Comparison of ENCODE assay signal across 15 cellular contexts in the genomic region with DNA sequence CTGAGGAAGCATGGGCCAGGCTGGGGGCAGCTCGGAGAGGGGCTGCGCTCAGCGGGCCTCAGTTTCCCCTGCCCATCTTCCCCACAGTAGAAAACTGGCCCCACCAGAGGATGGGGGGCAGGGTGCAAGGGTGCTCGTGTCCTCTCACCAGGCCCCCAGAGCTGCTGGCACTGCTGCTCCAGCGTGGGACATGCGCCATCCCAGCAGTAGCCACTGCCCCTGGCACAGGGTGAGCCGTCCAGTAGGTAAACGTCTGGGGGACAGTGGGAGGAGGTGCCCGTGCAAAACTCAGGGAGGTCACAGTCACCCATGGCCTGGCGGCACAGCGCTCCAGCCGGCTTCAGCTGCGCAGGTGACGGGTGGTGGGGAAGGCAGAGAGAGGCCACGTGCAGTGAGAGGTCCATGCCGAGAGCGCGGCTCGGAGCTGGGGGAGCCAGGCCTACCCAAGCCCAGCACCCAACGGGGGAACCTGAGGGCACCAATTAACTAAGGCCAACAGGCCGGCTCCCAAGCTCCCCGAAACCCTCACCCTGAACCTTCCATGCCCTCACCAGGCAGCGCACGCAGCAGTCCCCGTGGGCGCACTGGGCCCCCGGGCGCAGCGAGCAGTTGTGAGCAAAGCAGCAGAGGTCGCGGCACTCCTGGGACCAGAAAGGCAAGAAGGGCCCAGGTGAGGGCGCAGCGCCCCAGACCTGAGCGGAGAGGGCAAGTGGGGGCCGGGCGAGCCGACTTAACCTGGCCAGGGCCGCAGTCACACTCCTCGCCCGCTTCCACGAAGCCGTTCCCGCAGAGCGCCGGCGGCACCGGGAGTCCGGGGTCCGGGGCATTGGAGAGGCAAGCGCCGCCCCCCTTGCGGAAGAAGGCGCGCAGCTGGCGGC. TPM values are rescaled to one million over a fixed set of nuclear protein-coding genes. Genes with fewer than 3 reads are reported as not detected.
DNase-seq lines count a peak whose midpoint lies in the region; ATAC-seq, FAIRE-seq and TF ChIP-seq lines count a peak whose summit lies in the region.
"Had no signal": no experiment of that assay in that cellular context is flagged by ENCODE, and none has a peak within 500 bp of the region (broad histone marks: within the 10 kb centered on the region; RNA-seq: fewer than 3 reads in every experiment).

No MANE protein-coding gene starts in this region.

- TF ChIP-seq POLR2A in A549 (IDR thresholded peaks at IDR 0.05; ENCODE audit: low read length), result no peak
- no peak for TF ChIP-seq POLR2A in esophagus squamous epithelium (IDR thresholded peaks at IDR 0.05)

- 37% methylated on average over 40 of the region's 55 CpGs for WGBS in A549 (ENCODE audit: missing lambda C conversion rate)
- 23% methylated on average over 55 of the region's 55 CpGs for WGBS in mesenchymal stem cell
- WGBS in esophagus squamous epithelium, 2 donors, result 38% methylated on average over 14 of the region's 55 CpGs; no CpG with 5 or more reads in 1 of the 2 donors

- H3K14ac ChIP-seq in mesenchymal stem cell (ENCODE audit: low read length in 2 of 2), result no peak overlapping the region

- H4K8ac ChIP-seq in mesenchymal stem cell (ENCODE audit: low read length), result no peak overlapping the region

- no peaks in the 10 kb centered on the region for H3K79me1 ChIP-seq in mesenchymal stem cell (replicated peaks; ENCODE audit: low read length, poor library complexity, severe bottlenecking)

- H3K4me1 Mint-ChIP-seq in WTC11, result peaks cover 25% of the 10 kb centered on the region

- CTCF ChIA-PET in A549 (lab: Yijun Ruan, JAX), result interaction anchor here (0.8 to 61.5 kb wide), 8 partner anchors 13 to 183 kb away, joined by 3 to 2233 read pairs (median 6); a partner anchor contains a TSS
- CTCF ChIA-PET in WTC11 (lab: Charles Lee), result interaction anchor here (0.6 to 6.4 kb wide), 10 partner anchors 9 to 109 kb away, joined by 3 to 56 read pairs (median 8); a partner anchor contains a TSS

- no peak for TF ChIP-seq EP300 in A549 (IDR thresholded peaks at IDR 0.05)

- H3K4me2 ChIP-seq in A549 (peak overlapping the region; percentile 91), DOHH2 (ENCODE audit: low read length) (peak overlapping the region; percentile 26), mesenchymal stem cell (ENCODE audit: low read length, poor library complexity, severe bottlenecking) (peak overlapping the region; percentile 21)

- H3K27me3 ChIP-seq in DOHH2 (ENCODE audit: control insufficient read depth, low read length), result peaks cover 24% of the 10 kb centered on the region
- H3K27me3 ChIP-seq in mesenchymal stem cell (ENCODE audit: control insufficient read depth in 1 of 2, insufficient read depth in 1 of 2, low read length in 2 of 2), result peaks cover 0 to 15% of the 10 kb centered on the region in 2 experiments
- peaks cover 0 to 93% (median 4%) of the 10 kb centered on the region in 4 donors for H3K27me3 ChIP-seq in esophagus squamous epithelium

- TF ChIP-seq CTCF in A549 (IDR thresholded peaks at IDR 0.05), result 0 out of 3 replicates have a peak, but pooled peaks have one; percentile 13
- no peak for TF ChIP-seq CTCF in DOHH2 (IDR thresholded peaks at IDR 0.05; ENCODE audit: low read depth, low read length, poor library complexity, severe bottlenecking)
- no peak for TF ChIP-seq CTCF in WTC11 (IDR thresholded peaks at IDR 0.05)
- TF ChIP-seq CTCF in esophagus squamous epithelium (IDR thresholded peaks at IDR 0.05), result no peak

- POLR2A ChIA-PET in A549 (lab: Yijun Ruan, JAX) (no interaction called here), WTC11 (lab: Charles Lee) (no interaction called here)

- H3K79me2 ChIP-seq in DOHH2 (ENCODE audit: control insufficient read depth, low read length), result no peaks in the 10 kb centered on the region

- peaks cover 40% of the 10 kb centered on the region for H3K27me3 Mint-ChIP-seq in WTC11 (ENCODE audit: low read depth)

- peak overlapping the region in 1 of 2 experiments; percentile 50; a peak in 3 of 6 replicates for H3K27ac ChIP-seq in A549
- H3K27ac ChIP-seq in DOHH2 (ENCODE audit: low read depth, low read length), result no peak overlapping the region
- H3K27ac ChIP-seq in mesenchymal stem cell (ENCODE audit: low read length, poor library complexity, severe bottlenecking), result no peak overlapping the region
- no peak overlapping the region for H3K27ac ChIP-seq in esophagus squamous epithelium
- H3K27ac ChIP-seq: brain microvascular endothelial cell had no signal

- ATAC-seq in A549 (peak in 1 of 2 experiments; percentile 4; a peak in 3 of 6 replicates), WTC11 (peak; percentile 36)
- ATAC-seq: mucosa of descending colon had no signal

- no peak overlapping the region for H2AFZ ChIP-seq in mesenchymal stem cell (ENCODE audit: low read depth, low read length)

- no peak overlapping the region for H3K27ac Mint-ChIP-seq in WTC11
- H3K27ac Mint-ChIP-seq: activated naive CD4-positive, alpha-beta T cell treated with anti-CD3 and anti-CD28 coated beads for 36 hours had no signal

- no peaks in the 10 kb centered on the region for H4K20me1 ChIP-seq in DOHH2 (ENCODE audit: control insufficient read depth, insufficient read depth, low read depth, low read length)

- H3K23ac ChIP-seq in mesenchymal stem cell (ENCODE audit: low read length in 2 of 2), result no peak overlapping the region

- peaks cover 34% of the 10 kb centered on the region for H3K4me1 ChIP-seq in A549
- H3K4me1 ChIP-seq in DOHH2 (ENCODE audit: control insufficient read depth, low read length), result no peaks in the 10 kb centered on the region; the same call in 1 of the 2 replicates
- peaks cover 19% of the 10 kb centered on the region for H3K4me1 ChIP-seq in mesenchymal stem cell (ENCODE audit: control insufficient read depth, insufficient read depth, low read depth, low read length)
- peaks cover 3 to 28% (median 9%) of the 10 kb centered on the region in 3 donors for H3K4me1 ChIP-seq in esophagus squamous epithelium

- no peak for TF ChIP-seq RAD21 in A549 (conservative IDR thresholded peaks at IDR 0.05 in 1 of 2, IDR thresholded peaks at IDR 0.05 in 1 of 2)

- peak overlapping the region; percentile 60 for H3K4me3 Mint-ChIP-seq in WTC11
- H3K4me3 Mint-ChIP-seq: activated naive CD4-positive, alpha-beta T cell treated with anti-CD3 and anti-CD28 coated beads for 36 hours had no signal

- no peak overlapping the region for H4K91ac ChIP-seq in mesenchymal stem cell (ENCODE audit: low read length)

- H3K9me2 ChIP-seq in DOHH2 (replicated peaks; ENCODE audit: control insufficient read depth, low read length), result no peaks in the 10 kb centered on the region

- DNase-seq in A549 (ENCODE audit: low read depth in 1 of 2, low spot score in 1 of 2) (no peak), WTC11 (ENCODE audit: low spot score) (peak; percentile 55), mesenchymal stem cell (no peak), NCI-H187 treated with DMSO at 0.1 percent for 48 hours (lab: John Stamatoyannopoulos, UW) (no peak), Kasumi-1 (lab: John Stamatoyannopoulos, UW) (no peak), esophagus squamous epithelium (lab: John Stamatoyannopoulos, UW) (no peak), A172 (ENCODE audit: low spot score) (no peak)
- DNase-seq: activated naive CD4-positive, alpha-beta T cell treated with anti-CD3 and anti-CD28 coated beads for 36 hours; brain microvascular endothelial cell; NCI-H2081 had no signal

- H3K18ac ChIP-seq in mesenchymal stem cell (ENCODE audit: low read depth in 1 of 2, low read length in 2 of 2), result no peak overlapping the region

- no peak overlapping the region for H2AK5ac ChIP-seq in mesenchymal stem cell (ENCODE audit: low read length, severe bottlenecking)

- no peak overlapping the region for H3K4ac ChIP-seq in mesenchymal stem cell (ENCODE audit: low read depth in 1 of 2, low read length in 2 of 2)

- H2BK120ac ChIP-seq in mesenchymal stem cell (ENCODE audit: low read depth, low read length), result no peak overlapping the region

- peak overlapping the region; percentile 28 for H2BK15ac ChIP-seq in mesenchymal stem cell (ENCODE audit: low read depth, poor library complexity, severe bottlenecking)

- H3K9me3 ChIP-seq in A549 (no peaks in the 10 kb centered on the region), DOHH2 (ENCODE audit: control insufficient read depth, insufficient read depth, low read length) (no peaks in the 10 kb centered on the region), mesenchymal stem cell (ENCODE audit: control insufficient read depth, low read length) (no peaks in the 10 kb centered on the region), esophagus squamous epithelium (no peaks in the 10 kb centered on the region)
- H3K9me3 ChIP-seq: mucosa of descending colon had no signal

- no peaks in the 10 kb centered on the region for H3K9me3 Mint-ChIP-seq in WTC11
- H3K9me3 Mint-ChIP-seq: activated naive CD4-positive, alpha-beta T cell treated with anti-CD3 and anti-CD28 coated beads for 36 hours had no signal

- H3K36me3 ChIP-seq in DOHH2 (ENCODE audit: control insufficient read depth, low read length) (no peaks in the 10 kb centered on the region), mesenchymal stem cell (ENCODE audit: control insufficient read depth in 1 of 2, insufficient read depth in 2 of 2, low read depth in 1 of 2, low read length in 2 of 2) (peaks cover 47 to 80% of the 10 kb centered on the region in 2 experiments), esophagus squamous epithelium (peaks cover 0 to 17% (median 0%) of the 10 kb centered on the region in 3 donors)
- H3K36me3 ChIP-seq: brain microvascular endothelial cell had no signal

- intact Hi-C loops in esophagus squamous epithelium (cut with DNase I), result loop anchor here (10.0 kb wide), 1 partner anchor 413 kb away; no protein-coding TSS in a partner anchor

- no peaks in the 10 kb centered on the region for H3F3A ChIP-seq in DOHH2 (ENCODE audit: control insufficient read depth, insufficient read depth)

- H2BK5ac ChIP-seq in mesenchymal stem cell (ENCODE audit: low read depth, low read length, poor library complexity, severe bottlenecking), result no peak overlapping the region

- no peak for FAIRE-seq in A549 (lab: Jason Lieb, UNC)

- no peak overlapping the region for H3K9ac ChIP-seq in mesenchymal stem cell (ENCODE audit: low read length)

- H2BK12ac ChIP-seq in mesenchymal stem cell (ENCODE audit: low read length in 2 of 2), result no peak overlapping the region

- H3K4me3 ChIP-seq in A549, result peak overlapping the region; percentile 39
- no peak overlapping the region for H3K4me3 ChIP-seq in DOHH2 (ENCODE audit: low read length)
- H3K4me3 ChIP-seq in mesenchymal stem cell (ENCODE audit: insufficient read depth in 1 of 2, low read depth in 1 of 2, low read length in 2 of 2), result no peak overlapping the region
- peak overlapping the region in 2 of 4 donors; percentile 1 to 12 for H3K4me3 ChIP-seq in esophagus squamous epithelium
- H3K4me3 ChIP-seq: mucosa of descending colon had no signal

- H3K36me3 Mint-ChIP-seq in WTC11, result no peaks in the 10 kb centered on the region

RNA-seq across cellular contexts. Expression of a gene that starts 9.0 kb away (rescaled TPM):
- polyA plus RNA-seq in A549 (2011; rRNA removed) (not detected in 2 replicates), A549 (2017; fragmentation: RNase III; extraction: RNeasy Plus Mini Kit Qiagen cat#74134 plus additional on column Dnase treatment) (not detected in 3 replicates)
- polyA plus RNA-seq in A549 (2012; cell fraction: cytosol; rRNA removed), result not detected in 2 replicates
- not detected in 2 replicates for polyA plus RNA-seq in A549 (2012; cell fraction: nucleus; rRNA removed)
- not detected in 2 replicates for polyA minus RNA-seq in A549 (2011; rRNA and poly(A)+ RNA removed)
- total RNA-seq in WTC11 (2021) (not detected in 3 replicates), esophagus squamous epithelium (not detected)
- polyA plus RNA-seq in mesenchymal stem cell (2013, experiment 1 of 2), result not detected
- not detected for polyA plus RNA-seq in mesenchymal stem cell (2013, experiment 2 of 2)
- not detected in 2 replicates for total RNA-seq in A172 (2014; rRNA removed; shearing (Covaris generic))
- total RNA-seq: activated naive CD4-positive, alpha-beta T cell treated with anti-CD3 and anti-CD28 coated beads for 36 hours; fibroblast of villous mesenchyme; mucosa of descending colon; posterior vena cava had no signal
- polyA plus RNA-seq: BJ had no signal

RNA-seq across cellular contexts. Expression of a gene that starts 9.6 kb away (rescaled TPM):
- 0.05 and 0.08 TPM in 2 replicates for polyA plus RNA-seq in A549 (2011; rRNA removed)
- 0.08 and 0.13 TPM in 2 replicates for polyA plus RNA-seq in A549 (2012; cell fraction: cytosol; rRNA removed)
- polyA plus RNA-seq in A549 (2012; cell fraction: nucleus; rRNA removed), result 0.86 and 0.93 TPM in 2 replicates
- polyA plus RNA-seq in A549 (2017; fragmentation: RNase III; extraction: RNeasy Plus Mini Kit Qiagen cat#74134 plus additional on column Dnase treatment), result 0.07 to 0.22 TPM (median 0.14 TPM) in 3 replicates
- not detected in 2 replicates for polyA minus RNA-seq in A549 (2011; rRNA and poly(A)+ RNA removed)
- 5.3 to 7.1 TPM (median 7.0 TPM) in 3 replicates for total RNA-seq in WTC11 (2021)
- 8.8 TPM for polyA plus RNA-seq in mesenchymal stem cell (2013, experiment 1 of 2)
- polyA plus RNA-seq in mesenchymal stem cell (2013, experiment 2 of 2), result 7.8 TPM
- 10 to 100 TPM in 1 of 4 donors, 1 to 10 TPM in 3; 2.4 to 27.7 (median 6.4) TPM for total RNA-seq in esophagus squamous epithelium
- not detected in 2 replicates for total RNA-seq in A172 (2014; rRNA removed; shearing (Covaris generic))
- total RNA-seq: activated naive CD4-positive, alpha-beta T cell treated with anti-CD3 and anti-CD28 coated beads for 36 hours had no signal

RNA-seq across cellular contexts. Expression of a gene that starts 40.2 kb away (rescaled TPM):
- 0.01 TPM in 1 of 2 replicates, not detected in the other for polyA plus RNA-seq in A549 (2011; rRNA removed)
- under 0.01 TPM in 1 of 2 replicates, not detected in the other for polyA plus RNA-seq in A549 (2012; cell fraction: cytosol; rRNA removed)
- polyA plus RNA-seq in A549 (2012; cell fraction: nucleus; rRNA removed), result 0.04 and 0.05 TPM in 2 replicates
- polyA plus RNA-seq in A549 (2017; fragmentation: RNase III; extraction: RNeasy Plus Mini Kit Qiagen cat#74134 plus additional on column Dnase treatment), result not detected in 3 replicates
- polyA minus RNA-seq in A549 (2011; rRNA and poly(A)+ RNA removed), result not detected in 2 replicates
- total RNA-seq in WTC11 (2021), result 0.04 to 0.11 TPM in 2 of 3 replicates, not detected in the other
- polyA plus RNA-seq in mesenchymal stem cell (2013, experiment 1 of 2), result not detected
- polyA plus RNA-seq in mesenchymal stem cell (2013, experiment 2 of 2), result not detected
- total RNA-seq in esophagus squamous epithelium, result 1 to 10 TPM in 2 of 4 donors, under 1 TPM in 2; 0.11 to 6.9 (median 1.8) TPM
- 0.07 TPM in 1 of 2 replicates, not detected in the other for total RNA-seq in A172 (2014; rRNA removed; shearing (Covaris generic))
- total RNA-seq: fibroblast of villous mesenchyme had no signal
- polyA plus RNA-seq: BJ had no signal

Comparison
In these comparisons a context has a peak if more than half of its experiments do, and no peak if none do; other contexts are left out.
1. H3K4me2 ChIP-seq: peak in every context shown above with its lines; median percentile 91 in A549; 26 in DOHH2; 21 in mesenchymal stem cell.